ENCODE assay signal across 1 cellular context in genomic region chr12:95796225-95796981, GRCh38.
TF ChIP-seq lines count a peak whose summit lies in the region.

No MANE protein-coding gene starts in this region.

TF ChIP-seq in SK-N-SH treated with all-trans-retinoic acid at 6 μM for 48 hours, 23 proteins besides CTCF, POLR2A, EP300 and RAD21 (continued from another document):
- TF ChIP-seq CSRNP3 (CRISPR knock-in tag; IDR thresholded peaks at IDR 0.05) (no peak), TCF4 (CRISPR knock-in tag; IDR thresholded peaks at IDR 0.05; ENCODE audit: borderline replicate concordance) (no peak)
